ENCODE assay signal across 10 cellular contexts in genomic region chr4:3040447-3041191, GRCh38.
DNase-seq lines count a peak whose midpoint lies in the region; ATAC-seq and FAIRE-seq lines count a peak whose summit lies in the region.
"Had no signal": no experiment of that assay in that cellular context is flagged by ENCODE, and none has a peak within 500 bp of the region (broad histone marks: within the 10 kb centered on the region; RNA-seq: fewer than 3 reads in every experiment).

No MANE protein-coding gene starts in this region.

- DNase-seq in T-helper 2 cell treated with Interferon-gamma antibody and Interleukin-4, amounts not matched to agents 5 μg/mL and 100 μg/mL, for 36 hours (ENCODE audit: low spot score): no peak
- DNase-seq in T-helper 2 cell: no peak
- DNase-seq in central memory CD8-positive, alpha-beta T cell (ENCODE audit: low spot score in 2 of 2): no peak
- no peak for DNase-seq in NCI-H2196 treated with DMSO at 0.1 percent for 48 hours (lab: John Stamatoyannopoulos, UW; ENCODE audit: unreplicated experiment)
- DNase-seq in NCI-H2227 (lab: John Stamatoyannopoulos, UW; ENCODE audit: unreplicated experiment): no peak
- DNase-seq in HTR-8/SVneo (ENCODE audit: insufficient read length, low spot score): no peak
- DNase-seq: HFFc6 had no signal

- peak overlapping the region; percentile 91 for H3K27ac Mint-ChIP-seq in T-helper 2 cell treated with Interferon-gamma antibody and Interleukin-4, amounts not matched to agents 5 μg/mL and 100 μg/mL, for 36 hours
- no peak overlapping the region for H3K27ac Mint-ChIP-seq in central memory CD8-positive, alpha-beta T cell (ENCODE audit: low read depth)
- H3K27ac Mint-ChIP-seq: HFFc6 had no signal

- H3K4me3 Mint-ChIP-seq in T-helper 2 cell treated with Interferon-gamma antibody and Interleukin-4, amounts not matched to agents 5 μg/mL and 100 μg/mL, for 36 hours: peak overlapping the region; percentile 86
- H3K4me3 Mint-ChIP-seq in central memory CD8-positive, alpha-beta T cell: peak overlapping the region; percentile 77

- peaks cover 6% of the 10 kb centered on the region for H3K9me3 Mint-ChIP-seq in T-helper 2 cell treated with Interferon-gamma antibody and Interleukin-4, amounts not matched to agents 5 μg/mL and 100 μg/mL, for 36 hours
- no peaks in the 10 kb centered on the region for H3K9me3 Mint-ChIP-seq in central memory CD8-positive, alpha-beta T cell
- H3K9me3 Mint-ChIP-seq: HFFc6 had no signal

- ATAC-seq in HG02884 (IDR thresholded peaks at IDR 0.05; ENCODE audit: unreplicated experiment): peak; percentile 45
- no peak for ATAC-seq in central memory CD8-positive, alpha-beta T cell (replicated peaks; ENCODE audit: extremely low read depth, poor library complexity, severe bottlenecking)

- H3K27ac ChIP-seq in skin epidermis: peak overlapping the region in 13 of 21 experiments; percentile 54 to 93 (median 77)

- no peak for FAIRE-seq in HTR-8/SVneo (lab: Jason Lieb, UNC)
- FAIRE-seq: A204.1 had no signal

- H3K4me1 Mint-ChIP-seq in T-helper 2 cell treated with Interferon-gamma antibody and Interleukin-4, amounts not matched to agents 5 μg/mL and 100 μg/mL, for 36 hours (ENCODE audit: low read depth): peaks cover 49% of the 10 kb centered on the region
- H3K4me1 Mint-ChIP-seq in central memory CD8-positive, alpha-beta T cell: peaks cover 27% of the 10 kb centered on the region

- H3K4me3 ChIP-seq in skin epidermis: peak overlapping the region in 6 of 7 experiments; percentile 28 to 44 (median 40)

- no peaks in the 10 kb centered on the region for H3K27me3 Mint-ChIP-seq in T-helper 2 cell treated with Interferon-gamma antibody and Interleukin-4, amounts not matched to agents 5 μg/mL and 100 μg/mL, for 36 hours (ENCODE audit: low read depth)
- peaks cover 29% of the 10 kb centered on the region for H3K27me3 Mint-ChIP-seq in central memory CD8-positive, alpha-beta T cell

- peaks cover 5% of the 10 kb centered on the region for H3K36me3 Mint-ChIP-seq in T-helper 2 cell treated with Interferon-gamma antibody and Interleukin-4, amounts not matched to agents 5 μg/mL and 100 μg/mL, for 36 hours (ENCODE audit: low read depth)
- H3K36me3 Mint-ChIP-seq in central memory CD8-positive, alpha-beta T cell (ENCODE audit: insufficient read depth): peaks cover 12% of the 10 kb centered on the region
